Comparison of ENCODE assay signal across 9 cellular contexts in genomic region chr1:177256153-177256814, GRCh38.
DNase-seq lines count a peak whose midpoint lies in the region; ATAC-seq and TF ChIP-seq lines count a peak whose summit lies in the region.
"Had no signal": no experiment of that assay in that cellular context is flagged by ENCODE, and none has a peak within 500 bp of the region (broad histone marks: within the 10 kb centered on the region; RNA-seq: fewer than 3 reads in every experiment).

No MANE protein-coding gene starts in this region.

- no peaks in the 10 kb centered on the region for H3K36me3 Mint-ChIP-seq in activated CD4-positive, alpha-beta T cell treated with anti-CD3 and anti-CD28 coated beads for 36 hours (ENCODE audit: low read depth)
- no peaks in the 10 kb centered on the region for H3K36me3 Mint-ChIP-seq in osteocyte (ENCODE audit: unreplicated experiment)

- no peaks in the 10 kb centered on the region for H3K27me3 ChIP-seq in HL-60 (ENCODE audit: insufficient read depth, poor library complexity, severe bottlenecking)
- no peaks in the 10 kb centered on the region for H3K27me3 ChIP-seq in RWPE2 (ENCODE audit: insufficient read depth, poor library complexity, severe bottlenecking)
- peaks cover 8% of the 10 kb centered on the region for H3K27me3 ChIP-seq in osteoblast (ENCODE audit: insufficient read depth, low read length)
- H3K27me3 ChIP-seq: ascending aorta had no signal

- CTCF ChIA-PET in activated CD4-positive, alpha-beta T cell treated with anti-CD3 and anti-CD28 coated beads for 36 hours (lab: Charles Lee): interaction anchor here (0.5 kb wide), 1 partner anchor 39 kb away, joined by 3 read pairs; no protein-coding TSS in a partner anchor

- H3K36me3 ChIP-seq in RWPE2 (ENCODE audit: low read depth) (no peaks in the 10 kb centered on the region), osteoblast (ENCODE audit: insufficient read depth, low read length) (no peaks in the 10 kb centered on the region)
- H3K36me3 ChIP-seq: ascending aorta had no signal

- peak overlapping the region; percentile 39 for H3K4me2 ChIP-seq in osteoblast (ENCODE audit: insufficient read depth, low read length)

- H3K4me3 Mint-ChIP-seq in activated CD4-positive, alpha-beta T cell treated with anti-CD3 and anti-CD28 coated beads for 36 hours: no peak overlapping the region
- H3K4me3 Mint-ChIP-seq in osteocyte (ENCODE audit: unreplicated experiment): no peak overlapping the region

- H3K4me1 ChIP-seq in RWPE2 (ENCODE audit: insufficient read depth, poor library complexity, severe bottlenecking) (peaks cover 12% of the 10 kb centered on the region), osteoblast (ENCODE audit: insufficient read depth, low read length) (peaks cover 6% of the 10 kb centered on the region)
- H3K4me1 ChIP-seq: ascending aorta had no signal

- H3K79me2 ChIP-seq in osteoblast (ENCODE audit: insufficient read depth, low read length): no peaks in the 10 kb centered on the region

- no peaks in the 10 kb centered on the region for H4K20me1 ChIP-seq in osteoblast (ENCODE audit: insufficient read depth, low read length)

- no peak overlapping the region for H3K27ac ChIP-seq in HL-60 (replicated peaks)
- H3K27ac ChIP-seq in RWPE2 (ENCODE audit: poor library complexity, severe bottlenecking): peak overlapping the region; percentile 62
- H3K27ac ChIP-seq in osteoblast (ENCODE audit: low read depth, low read length): no peak overlapping the region
- H3K27ac ChIP-seq: ascending aorta had no signal

- H3K27ac Mint-ChIP-seq in activated CD4-positive, alpha-beta T cell treated with anti-CD3 and anti-CD28 coated beads for 36 hours: no peak overlapping the region
- no peak overlapping the region for H3K27ac Mint-ChIP-seq in osteocyte (ENCODE audit: unreplicated experiment)

- H3K27me3 Mint-ChIP-seq in activated CD4-positive, alpha-beta T cell treated with anti-CD3 and anti-CD28 coated beads for 36 hours: peaks cover 3% of the 10 kb centered on the region
- H3K27me3 Mint-ChIP-seq in osteocyte (ENCODE audit: unreplicated experiment): no peaks in the 10 kb centered on the region

- peak; percentile 49 for DNase-seq in activated CD4-positive, alpha-beta T cell treated with anti-CD3 and anti-CD28 coated beads for 36 hours
- no peak for DNase-seq in activated CD4-positive, alpha-beta T cell treated with anti-CD3 and anti-CD28 coated beads for 4 hours
- peak in 1 of 2 experiments; percentile 35 for DNase-seq in HL-60 (ENCODE audit: low read depth in 1 of 2, low spot score in 1 of 2)
- no peak for DNase-seq in RWPE2 (ENCODE audit: low spot score)
- peak; percentile 79 for DNase-seq in fibroblast of the aortic adventitia (ENCODE audit: low read depth)
- DNase-seq in osteoblast (ENCODE audit: insufficient read length, low spot score, missing footprints): peak; percentile 62
- DNase-seq in osteocyte (ENCODE audit: extremely low spot score, unreplicated experiment): no peak
- DNase-seq in middle frontal gyrus (ENCODE audit: extremely low spot score, low spot score): no peak

- POLR2A ChIA-PET in activated CD4-positive, alpha-beta T cell treated with anti-CD3 and anti-CD28 coated beads for 36 hours (lab: Charles Lee): no interaction called here

- no peaks in the 10 kb centered on the region for H3K9me3 Mint-ChIP-seq in activated CD4-positive, alpha-beta T cell treated with anti-CD3 and anti-CD28 coated beads for 36 hours (ENCODE audit: low read depth)
- peaks cover 4% of the 10 kb centered on the region for H3K9me3 Mint-ChIP-seq in osteocyte (ENCODE audit: unreplicated experiment)

- H3K4me3 ChIP-seq in HL-60 (replicated peaks; ENCODE audit: insufficient read depth, low read length): no peak overlapping the region
- H3K4me3 ChIP-seq in RWPE2 (ENCODE audit: severe bottlenecking): no peak overlapping the region
- H3K4me3 ChIP-seq in fibroblast of the aortic adventitia (ENCODE audit: low read depth, low read length): no peak overlapping the region
- H3K4me3 ChIP-seq in osteoblast (ENCODE audit: insufficient read depth, low read length): no peak overlapping the region
- H3K4me3 ChIP-seq: ascending aorta had no signal

- TF ChIP-seq CTCF in HL-60 (IDR thresholded peaks at IDR 0.05; ENCODE audit: insufficient read depth, low read length) (peak; percentile 30), RWPE2 (IDR thresholded peaks at IDR 0.05; ENCODE audit: poor library complexity, severe bottlenecking) (peak; percentile 64), fibroblast of the aortic adventitia (IDR thresholded peaks at IDR 0.05; ENCODE audit: insufficient read depth, low read length) (peak; percentile 57), osteoblast (IDR thresholded peaks at IDR 0.05; ENCODE audit: extremely low read depth, low read depth, low read length) (peak; percentile 81), osteocyte (IDR thresholded peaks at IDR 0.05) (no peak)

- ATAC-seq in activated CD4-positive, alpha-beta T cell treated with anti-CD3 and anti-CD28 coated beads for 36 hours: no peak
- ATAC-seq in RWPE2 (ENCODE audit: low read depth): peak; percentile 70

- intact Hi-C loops in activated CD4-positive, alpha-beta T cell treated with anti-CD3 and anti-CD28 coated beads for 36 hours (cut with DNase I, micrococcal nuclease): loop anchor here in 1 of 2 experiments (5.0 kb wide), 1 partner anchor 691 kb away; no protein-coding TSS in a partner anchor

- H3K9me3 ChIP-seq in RWPE2 (ENCODE audit: severe bottlenecking) (no peaks in the 10 kb centered on the region), osteoblast (ENCODE audit: low read depth, low read length) (no peaks in the 10 kb centered on the region)
- H3K9me3 ChIP-seq: ascending aorta had no signal

- H3K4me1 Mint-ChIP-seq in activated CD4-positive, alpha-beta T cell treated with anti-CD3 and anti-CD28 coated beads for 36 hours: no peaks in the 10 kb centered on the region
- H3K4me1 Mint-ChIP-seq in osteocyte (ENCODE audit: unreplicated experiment): no peaks in the 10 kb centered on the region

- peak overlapping the region; percentile 11 for H2AFZ ChIP-seq in osteoblast (ENCODE audit: low read length)

Comparison
In these comparisons a context has a peak if more than half of its experiments do, and no peak if none do; other contexts are left out.
1. DNase-seq: peak in activated CD4-positive, alpha-beta T cell treated with anti-CD3 and anti-CD28 coated beads for 36 hours (single experiment), fibroblast of the aortic adventitia (single experiment) and osteoblast (single experiment); none in activated CD4-positive, alpha-beta T cell treated with anti-CD3 and anti-CD28 coated beads for 4 hours (0 of 2), RWPE2 (single experiment), osteocyte (single experiment) and middle frontal gyrus (single experiment).